ENCODE assay signal across 8 cellular contexts in the genomic region with DNA sequence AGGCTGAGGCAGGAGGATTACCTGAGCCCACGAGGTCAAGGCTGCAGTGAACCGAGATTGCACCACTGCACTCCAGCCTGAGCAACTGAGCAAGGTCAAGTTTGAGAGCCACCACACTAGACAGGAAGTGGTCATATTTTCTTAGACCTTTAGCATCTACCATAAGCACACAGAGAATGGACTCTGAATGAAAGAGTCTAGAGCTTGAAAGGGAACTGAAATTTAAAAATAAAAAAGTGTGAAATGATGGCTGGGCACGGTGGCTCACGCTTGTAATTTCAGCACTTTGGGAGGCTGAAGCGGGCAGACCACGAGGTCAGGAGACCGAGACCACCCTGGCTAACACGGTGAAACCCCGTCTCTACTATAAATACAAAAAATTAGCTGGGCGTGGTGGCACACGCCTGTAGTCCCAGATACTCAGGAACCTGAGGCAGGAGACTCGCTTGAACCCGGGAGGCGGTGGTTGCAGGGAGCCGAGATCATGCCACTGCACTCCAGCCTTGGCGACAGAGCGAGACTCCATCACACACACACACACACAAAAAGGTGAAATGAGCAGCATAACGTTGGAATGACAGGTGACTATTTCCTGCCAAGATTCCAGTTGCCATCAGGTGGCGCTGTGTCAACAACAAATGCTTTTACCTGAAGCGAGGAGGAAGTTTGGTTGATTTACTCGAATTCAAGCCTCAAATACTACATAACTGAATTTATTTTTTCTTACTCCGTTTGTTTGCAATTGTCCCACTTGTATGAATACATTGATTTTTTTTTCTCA. TPM values are rescaled to one million over a fixed set of nuclear protein-coding genes. Genes with fewer than 3 reads are reported as not detected.
DNase-seq lines count a peak whose midpoint lies in the region; FAIRE-seq and TF ChIP-seq lines count a peak whose summit lies in the region.

No MANE protein-coding gene starts in this region.

- intact Hi-C loops in cardiac septum (cut with DNase I), result loop anchor here (1.0 to 10.0 kb wide), 3 partner anchors 35 to 843 kb away; no protein-coding TSS in a partner anchor

- H3K27ac Mint-ChIP-seq in activated naive CD8-positive, alpha-beta T cell treated with anti-CD3 and anti-CD28 coated beads for 36 hours, result peak overlapping the region; percentile 46
- H3K27ac Mint-ChIP-seq in progenitor cell of endocrine pancreas, result no peak overlapping the region

- peak overlapping the region; percentile 54 for H3K4me3 Mint-ChIP-seq in activated naive CD8-positive, alpha-beta T cell treated with anti-CD3 and anti-CD28 coated beads for 36 hours
- H3K4me3 Mint-ChIP-seq in progenitor cell of endocrine pancreas (ENCODE audit: low read depth), result peak overlapping the region; percentile 3

- TF ChIP-seq CTCF in LNCAP (IDR thresholded peaks at IDR 0.05), result peak; percentile 85
- TF ChIP-seq CTCF in progenitor cell of endocrine pancreas (IDR thresholded peaks at IDR 0.05; ENCODE audit: unreplicated experiment), result peak; percentile 87

- H3K36me3 Mint-ChIP-seq in activated naive CD8-positive, alpha-beta T cell treated with anti-CD3 and anti-CD28 coated beads for 36 hours, result no peaks in the 10 kb centered on the region
- H3K36me3 Mint-ChIP-seq in progenitor cell of endocrine pancreas (ENCODE audit: insufficient read depth), result no peaks in the 10 kb centered on the region

- peaks cover 13% of the 10 kb centered on the region for H3K27me3 Mint-ChIP-seq in activated naive CD8-positive, alpha-beta T cell treated with anti-CD3 and anti-CD28 coated beads for 36 hours
- peaks cover 4% of the 10 kb centered on the region for H3K27me3 Mint-ChIP-seq in progenitor cell of endocrine pancreas

- in situ Hi-C loops in G401 (cut with HindIII; ENCODE audit: low sequenced_read_pairs), result no loop called here

- H3K9me3 Mint-ChIP-seq in activated naive CD8-positive, alpha-beta T cell treated with anti-CD3 and anti-CD28 coated beads for 36 hours, result no peaks in the 10 kb centered on the region
- H3K9me3 Mint-ChIP-seq in progenitor cell of endocrine pancreas (ENCODE audit: low read depth), result no peaks in the 10 kb centered on the region

- no peak for FAIRE-seq in urothelium cell line (lab: Jason Lieb, UNC)

- peak; percentile 91 for DNase-seq in G401 (ENCODE audit: low spot score)
- peak; percentile 49 for DNase-seq in H4 (ENCODE audit: low spot score)
- DNase-seq in SKM-1 (lab: John Stamatoyannopoulos, UW; ENCODE audit: unreplicated experiment), result peak; percentile 82
- DNase-seq in activated naive CD8-positive, alpha-beta T cell treated with anti-CD3 and anti-CD28 coated beads for 36 hours, result peak; percentile 69
- DNase-seq in cardiac septum (ENCODE audit: low spot score), result peak; percentile 83
- DNase-seq in progenitor cell of endocrine pancreas (ENCODE audit: low spot score, unreplicated experiment), result peak; percentile 62
- DNase-seq in urothelium cell line (ENCODE audit: low spot score), result peak; percentile 48

- H3K4me1 Mint-ChIP-seq in activated naive CD8-positive, alpha-beta T cell treated with anti-CD3 and anti-CD28 coated beads for 36 hours, result peaks cover 13% of the 10 kb centered on the region
- H3K4me1 Mint-ChIP-seq in progenitor cell of endocrine pancreas (ENCODE audit: low read depth), result peaks cover 7% of the 10 kb centered on the region

RNA-seq across cellular contexts. Expression of gene AK3, which starts 21.3 kb away (rescaled TPM):
- total RNA-seq in G401 (2014; rRNA removed; shearing (Covaris generic)), result 67.9 and 71.6 TPM in 2 replicates
- 20.7 and 27.7 TPM in 2 replicates for total RNA-seq in H4 (2014; rRNA removed; shearing (Covaris generic))
- 10 to 100 TPM; 32.2 to 33.3 TPM for total RNA-seq in activated naive CD8-positive, alpha-beta T cell treated with anti-CD3 and anti-CD28 coated beads for 36 hours
- total RNA-seq in cardiac septum, result 108 TPM
- total RNA-seq in progenitor cell of endocrine pancreas, result 69.1 and 73.6 TPM in 2 replicates

RNA-seq across cellular contexts. Expression of gene RCL1, which starts 30.4 kb away (rescaled TPM):
- total RNA-seq in G401 (2014; rRNA removed; shearing (Covaris generic)), result 21.2 and 27.4 TPM in 2 replicates
- total RNA-seq in H4 (2014; rRNA removed; shearing (Covaris generic)), result 7.9 and 10.6 TPM in 2 replicates
- total RNA-seq in activated naive CD8-positive, alpha-beta T cell treated with anti-CD3 and anti-CD28 coated beads for 36 hours, result 10 to 100 TPM; 37.9 to 38.6 TPM
- total RNA-seq in cardiac septum (8.5 TPM), progenitor cell of endocrine pancreas (18.2 and 18.7 TPM in 2 replicates)

Comparison
In these comparisons a context has a peak if more than half of its experiments do, and no peak if none do; other contexts are left out.
1. Peak in every context shown above with its lines: DNase-seq.